21 cellular contexts compared by ENCODE assay signal in genomic region chr6:52340603-52340880, GRCh38. TPM values are rescaled to one million over a fixed set of nuclear protein-coding genes. Genes with fewer than 3 reads are reported as not detected.
A peak's percentile ranks its signal among the peaks of the same experiment; 100 is the strongest.
DNase-seq lines count a peak whose midpoint lies in the region; ATAC-seq, FAIRE-seq and TF ChIP-seq lines count a peak whose summit lies in the region.
"Had no signal": no experiment of that assay in that cellular context is flagged by ENCODE, and none has a peak within 500 bp of the region (broad histone marks: within the 10 kb centered on the region; RNA-seq: fewer than 3 reads in every experiment).

No MANE protein-coding gene starts in this region.

- H3K9me3 Mint-ChIP-seq in Caco-2 (ENCODE audit: unreplicated experiment) (no peaks in the 10 kb centered on the region), astrocyte (ENCODE audit: unreplicated experiment) (no peaks in the 10 kb centered on the region), nephron (no peaks in the 10 kb centered on the region)

- BruUV-seq in Caco-2 (replicated peaks; lab: Mats Ljungman, UMichigan), result no TSS peak

- H4K20me1 ChIP-seq in astrocyte (ENCODE audit: insufficient read depth, low read length), result no peaks in the 10 kb centered on the region
- H4K20me1 ChIP-seq: BLaER1 treated with 17β-estradiol and CSF1 and Interleukin-3, amounts not matched to agents 10 nM and 100 nM had no signal

- ATAC-seq in upper lobe of right lung (no peak), HG03135 (IDR thresholded peaks at IDR 0.05; ENCODE audit: unreplicated experiment) (no peak)

- H3K4me3 ChIP-seq in Caco-2 (ENCODE audit: low read depth, low read length), result no peak overlapping the region
- no peak overlapping the region for H3K4me3 ChIP-seq in astrocyte (ENCODE audit: insufficient read depth, low read depth, low read length)
- H3K4me3 ChIP-seq in upper lobe of right lung, result no peak overlapping the region
- H3K4me3 ChIP-seq: BLaER1 treated with 17β-estradiol and CSF1 and Interleukin-3, amounts not matched to agents 10 nM and 100 nM; PC-9 had no signal

- H3K27me3 ChIP-seq in Caco-2 (replicated peaks; ENCODE audit: control insufficient read depth, insufficient read depth, low read length), result no peaks in the 10 kb centered on the region
- no peaks in the 10 kb centered on the region for H3K27me3 ChIP-seq in astrocyte (ENCODE audit: insufficient read depth, low read length)
- no peaks in the 10 kb centered on the region for H3K27me3 ChIP-seq in upper lobe of right lung
- H3K27me3 ChIP-seq: BLaER1 treated with 17β-estradiol and CSF1 and Interleukin-3, amounts not matched to agents 10 nM and 100 nM had no signal

- no peak overlapping the region for H3K9ac ChIP-seq in astrocyte (ENCODE audit: low read length)
- H3K9ac ChIP-seq: BLaER1 treated with 17β-estradiol and CSF1 and Interleukin-3, amounts not matched to agents 10 nM and 100 nM; SK-N-SH had no signal

- DNase-seq in Caco-2 (no peak), HEK293T (ENCODE audit: extremely low spot score) (no peak), astrocyte (ENCODE audit: low read depth) (no peak), upper lobe of right lung (no peak), cerebellum (ENCODE audit: low spot score) (no peak)
- DNase-seq: DND-41, GF-D8, KG1, NCI-H1048, NCI-H1436 treated with DMSO at 0.1 percent for 48 hours, NCI-H2029 treated with DMSO at 0.1 percent for 48 hours, NCI-H2171 treated with DMSO at 0.1 percent for 48 hours, NCI-H774, PC-9, SK-N-SH had no signal

- POLR2A ChIA-PET in Caco-2 (lab: Charles Lee), result no interaction called here
- POLR2A ChIA-PET in HEK293T (lab: Yijun Ruan, JAX), result interaction anchor here (1.4 kb wide), 1 partner anchor 22 kb away, joined by 8 read pairs; the partner anchor contains the start of gene PAQR8

- H3K79me2 ChIP-seq in astrocyte (ENCODE audit: insufficient read depth, low read length), result no peaks in the 10 kb centered on the region

- H2AFZ ChIP-seq in astrocyte (ENCODE audit: low read depth, low read length), result peak overlapping the region; percentile 37
- H2AFZ ChIP-seq: PC-9 had no signal

- TF ChIP-seq CTCF in Caco-2 (IDR thresholded peaks at IDR 0.05; ENCODE audit: insufficient read depth in 1 of 2, low read depth in 1 of 2, low read length in 1 of 2, severe bottlenecking in 1 of 2, unreplicated experiment in 1 of 2), result no peak
- no peak for TF ChIP-seq CTCF in astrocyte (IDR thresholded peaks at IDR 0.05; ENCODE audit: insufficient read depth, low read depth, low read length)
- TF ChIP-seq CTCF in nephron (IDR thresholded peaks at IDR 0.05; ENCODE audit: unreplicated experiment in 3 of 3), result no peak
- TF ChIP-seq CTCF in upper lobe of right lung (IDR thresholded peaks at IDR 0.05), result no peak

- H3K4me3 Mint-ChIP-seq in Caco-2 (ENCODE audit: unreplicated experiment) (no peak overlapping the region), astrocyte (ENCODE audit: unreplicated experiment) (no peak overlapping the region), nephron (no peak overlapping the region)

- H3K27ac Mint-ChIP-seq in Caco-2 (ENCODE audit: unreplicated experiment), result peak overlapping the region; percentile 36
- H3K27ac Mint-ChIP-seq in astrocyte (ENCODE audit: unreplicated experiment), result no peak overlapping the region
- H3K27ac Mint-ChIP-seq in nephron, result peak overlapping the region; percentile 5 to 50 (median 22)

- H3K27me3 Mint-ChIP-seq in Caco-2 (ENCODE audit: insufficient read depth, unreplicated experiment), result no peaks in the 10 kb centered on the region
- peaks cover 3% of the 10 kb centered on the region for H3K27me3 Mint-ChIP-seq in astrocyte (ENCODE audit: low read depth, unreplicated experiment)
- peaks cover 6% of the 10 kb centered on the region for H3K27me3 Mint-ChIP-seq in nephron (ENCODE audit: low read depth)

- H3K36me3 ChIP-seq in Caco-2 (ENCODE audit: control insufficient read depth, insufficient read depth, low read length) (no peaks in the 10 kb centered on the region), astrocyte (ENCODE audit: insufficient read depth, low read length) (no peaks in the 10 kb centered on the region), upper lobe of right lung (no peaks in the 10 kb centered on the region)
- H3K36me3 ChIP-seq: BLaER1 treated with 17β-estradiol and CSF1 and Interleukin-3, amounts not matched to agents 10 nM and 100 nM had no signal

- H3K27ac ChIP-seq in astrocyte (ENCODE audit: low read depth, low read length) (no peak overlapping the region), upper lobe of right lung (no peak overlapping the region)
- H3K27ac ChIP-seq: BLaER1 treated with 17β-estradiol and CSF1 and Interleukin-3, amounts not matched to agents 10 nM and 100 nM; PC-9 had no signal

- H3K4me1 Mint-ChIP-seq in Caco-2 (ENCODE audit: low read depth, unreplicated experiment), result peaks cover 32% of the 10 kb centered on the region
- peaks cover 8% of the 10 kb centered on the region for H3K4me1 Mint-ChIP-seq in astrocyte (ENCODE audit: low read depth, unreplicated experiment)
- H3K4me1 Mint-ChIP-seq in nephron, result peaks cover 9% of the 10 kb centered on the region

- CTCF ChIA-PET in Caco-2 (lab: Charles Lee) (no interaction called here), HEK293T (lab: Yijun Ruan, JAX) (interaction anchor here (0.6 kb wide), 1 partner anchor 368 kb away, joined by 3 read pairs; no protein-coding TSS in a partner anchor)

- H3K36me3 Mint-ChIP-seq in Caco-2 (ENCODE audit: insufficient read depth, unreplicated experiment), result no peaks in the 10 kb centered on the region
- no peaks in the 10 kb centered on the region for H3K36me3 Mint-ChIP-seq in astrocyte (ENCODE audit: low read depth, unreplicated experiment)
- no peaks in the 10 kb centered on the region for H3K36me3 Mint-ChIP-seq in nephron (ENCODE audit: low read depth)

- H3K4me1 ChIP-seq in Caco-2, result peaks cover 20% of the 10 kb centered on the region
- H3K4me1 ChIP-seq in astrocyte (ENCODE audit: insufficient read depth, low read length), result no peaks in the 10 kb centered on the region
- H3K4me1 ChIP-seq in upper lobe of right lung, result no peaks in the 10 kb centered on the region

- H3K9me3 ChIP-seq in Caco-2 (no peaks in the 10 kb centered on the region), astrocyte (ENCODE audit: insufficient read depth, low read depth, low read length) (no peaks in the 10 kb centered on the region), upper lobe of right lung (no peaks in the 10 kb centered on the region)
- H3K9me3 ChIP-seq: BLaER1 treated with 17β-estradiol and CSF1 and Interleukin-3, amounts not matched to agents 10 nM and 100 nM; SK-N-SH had no signal

- intact Hi-C loops in Caco-2 (cut with micrococcal nuclease; ENCODE audit: unreplicated experiment), result no loop called here
- intact Hi-C loops in upper lobe of right lung (cut with DNase I), result no loop called here

- H3K4me2 ChIP-seq in astrocyte (ENCODE audit: low read length), result no peak overlapping the region
- H3K4me2 ChIP-seq: BLaER1 treated with 17β-estradiol and CSF1 and Interleukin-3, amounts not matched to agents 10 nM and 100 nM; PC-9; SK-N-SH had no signal

- FAIRE-seq in astrocyte (lab: Jason Lieb, UNC), result no peak
- FAIRE-seq: A204.1, GM12892, H54 had no signal

TF ChIP-seq in HEK293T, 16 proteins besides CTCF, POLR2A, EP300 and RAD21:
- no peak for TF ChIP-seq SUZ12 (IDR thresholded peaks at IDR 0.05)
- TF ChIP-seq PKNOX1 (IDR thresholded peaks at IDR 0.05), result peak; percentile 86

RNA-seq across cellular contexts. Expression of gene PAQR8, which starts 21.4 kb away (rescaled TPM):
- 8.7 and 10.0 TPM in 2 replicates for total RNA-seq in Caco-2 (2022)
- 1.2 and 1.5 TPM in 2 replicates for total RNA-seq in astrocyte
- 5.8 TPM for total RNA-seq in upper lobe of right lung
- 20.6 TPM for total RNA-seq in cerebellum

RNA-seq across cellular contexts. Expression of gene MCM3, which starts 56.0 kb away (rescaled TPM):
- total RNA-seq in Caco-2 (2022) (151 and 152 TPM in 2 replicates), astrocyte (18.2 and 21.6 TPM in 2 replicates), upper lobe of right lung (26.3 TPM), cerebellum (27.2 TPM)
